9 cellular contexts compared by ENCODE assay signal in genomic region chr2:23941644-23942043, GRCh38. TPM values are rescaled to one million over a fixed set of nuclear protein-coding genes. Genes with fewer than 3 reads are reported as not detected.
A peak's percentile ranks its signal among the peaks of the same experiment; 100 is the strongest.
DNase-seq lines count a peak whose midpoint lies in the region; ATAC-seq and TF ChIP-seq lines count a peak whose summit lies in the region.
"Had no signal": no experiment of that assay in that cellular context is flagged by ENCODE, and none has a peak within 500 bp of the region (broad histone marks: within the 10 kb centered on the region; RNA-seq: fewer than 3 reads in every experiment).

No MANE protein-coding gene starts in this region.

- H3K9me3 Mint-ChIP-seq in activated B cell treated with CpG ODN at 0.5 μM for 24 hours: no peaks in the 10 kb centered on the region
- peaks cover 12% of the 10 kb centered on the region for H3K9me3 Mint-ChIP-seq in glutamatergic neuron (ENCODE audit: unreplicated experiment)
- H3K9me3 Mint-ChIP-seq in stimulated activated effector memory CD8-positive, alpha-beta T cell treated with anti-CD3 and anti-CD28 coated beads, Interleukin-12 subunit alpha, Interleukin-12 subunit beta, amount 100 ng/mL, for 72 hours: no peaks in the 10 kb centered on the region
- H3K9me3 Mint-ChIP-seq: activated naive CD4-positive, alpha-beta T cell treated with anti-CD3 and anti-CD28 coated beads, Interleukin-2, amount 50 U/mL, for 72 hours had no signal

- ATAC-seq in activated B cell treated with CpG ODN at 0.5 μM for 24 hours (ENCODE audit: low read depth) (no peak), GM18867 (IDR thresholded peaks at IDR 0.05; ENCODE audit: unreplicated experiment) (no peak), GM21576 (IDR thresholded peaks at IDR 0.05; ENCODE audit: unreplicated experiment) (no peak)
- ATAC-seq in stimulated activated effector memory CD8-positive, alpha-beta T cell treated with anti-CD3 and anti-CD28 coated beads, Interleukin-12 subunit alpha, Interleukin-12 subunit beta, amount 100 ng/mL, for 72 hours: no peak
- ATAC-seq: activated naive CD4-positive, alpha-beta T cell treated with anti-CD3 and anti-CD28 coated beads, Interleukin-2, amount 50 U/mL, for 72 hours had no signal

- DNase-seq in NCI-H748 (lab: John Stamatoyannopoulos, UW; ENCODE audit: unreplicated experiment) (peak; percentile 40), NCI-H748 treated with DMSO at 0.1 percent for 48 hours (lab: John Stamatoyannopoulos, UW) (no peak), activated B cell treated with CpG ODN at 0.5 μM for 24 hours (no peak), glutamatergic neuron (no peak)
- no peak for DNase-seq in stimulated activated effector memory CD8-positive, alpha-beta T cell treated with anti-CD3 and anti-CD28 coated beads, Interleukin-12 subunit alpha, Interleukin-12 subunit beta, amount 100 ng/mL, for 72 hours (ENCODE audit: low spot score in 2 of 2)
- DNase-seq in activated effector memory CD4-positive, alpha-beta T cell treated with anti-CD3 and anti-CD28 coated beads, Interleukin-2, amount 50 U/mL, for 16 hours: no peak

- POLR2A ChIA-PET in activated B cell treated with CpG ODN at 0.5 μM for 24 hours (lab: Charles Lee): interaction anchor here (6.9 kb wide), 1 partner anchor 15 kb away, joined by 165 read pairs; the partner anchor contains the start of gene ATAD2B

- CTCF ChIA-PET in activated B cell treated with CpG ODN at 0.5 μM for 24 hours (lab: Charles Lee): interaction anchor here (0.9 kb wide), 1 partner anchor 14 kb away, joined by 4 read pairs; the partner anchor contains the start of gene ATAD2B

- peaks cover 13% of the 10 kb centered on the region for H3K4me1 Mint-ChIP-seq in activated B cell treated with CpG ODN at 0.5 μM for 24 hours
- peaks cover 18% of the 10 kb centered on the region for H3K4me1 Mint-ChIP-seq in glutamatergic neuron (ENCODE audit: low read depth, unreplicated experiment)
- peaks cover 36% of the 10 kb centered on the region for H3K4me1 Mint-ChIP-seq in stimulated activated effector memory CD8-positive, alpha-beta T cell treated with anti-CD3 and anti-CD28 coated beads, Interleukin-12 subunit alpha, Interleukin-12 subunit beta, amount 100 ng/mL, for 72 hours

- H3K27me3 Mint-ChIP-seq in activated B cell treated with CpG ODN at 0.5 μM for 24 hours (no peaks in the 10 kb centered on the region), glutamatergic neuron (ENCODE audit: unreplicated experiment) (peaks cover 12% of the 10 kb centered on the region)

- H3K36me3 Mint-ChIP-seq in activated B cell treated with CpG ODN at 0.5 μM for 24 hours (ENCODE audit: low read depth) (peaks cover 1% of the 10 kb centered on the region), glutamatergic neuron (ENCODE audit: unreplicated experiment) (no peaks in the 10 kb centered on the region)
- H3K36me3 Mint-ChIP-seq in stimulated activated effector memory CD8-positive, alpha-beta T cell treated with anti-CD3 and anti-CD28 coated beads, Interleukin-12 subunit alpha, Interleukin-12 subunit beta, amount 100 ng/mL, for 72 hours: peaks cover 6% of the 10 kb centered on the region

- TF ChIP-seq CTCF in activated B cell treated with CpG ODN at 0.5 μM for 24 hours (IDR thresholded peaks at IDR 0.05) (no peak), glutamatergic neuron (IDR thresholded peaks at IDR 0.05; ENCODE audit: partially characterized antibody, unreplicated experiment) (no peak)

- peak overlapping the region; percentile 41 for H3K4me3 Mint-ChIP-seq in activated B cell treated with CpG ODN at 0.5 μM for 24 hours
- H3K4me3 Mint-ChIP-seq in glutamatergic neuron (ENCODE audit: unreplicated experiment): peak overlapping the region; percentile 64
- peak overlapping the region; percentile 86 for H3K4me3 Mint-ChIP-seq in stimulated activated effector memory CD8-positive, alpha-beta T cell treated with anti-CD3 and anti-CD28 coated beads, Interleukin-12 subunit alpha, Interleukin-12 subunit beta, amount 100 ng/mL, for 72 hours

- H3K27ac Mint-ChIP-seq in activated B cell treated with CpG ODN at 0.5 μM for 24 hours (no peak overlapping the region), glutamatergic neuron (ENCODE audit: unreplicated experiment) (no peak overlapping the region)
- no peak overlapping the region for H3K27ac Mint-ChIP-seq in stimulated activated effector memory CD8-positive, alpha-beta T cell treated with anti-CD3 and anti-CD28 coated beads, Interleukin-12 subunit alpha, Interleukin-12 subunit beta, amount 100 ng/mL, for 72 hours

- intact Hi-C loops in activated B cell treated with CpG ODN at 0.5 μM for 24 hours (cut with micrococcal nuclease): loop anchor here (5.0 kb wide), 1 partner anchor 49 kb away; no protein-coding TSS in a partner anchor

RNA-seq across cellular contexts. Expression of gene UBXN2A, which starts 1.4 kb away (rescaled TPM):
- total RNA-seq in activated B cell treated with CpG ODN at 0.5 μM for 24 hours (9.4 and 12.8 TPM in 2 replicates), glutamatergic neuron (ENCODE audit: unreplicated experiment) (20.0 TPM)

RNA-seq across cellular contexts. Expression of gene ATAD2B, which starts 14.7 kb away (rescaled TPM):
- total RNA-seq in activated B cell treated with CpG ODN at 0.5 μM for 24 hours (64.5 and 85.5 TPM in 2 replicates), glutamatergic neuron (ENCODE audit: unreplicated experiment) (108 TPM)
